ENCODE assay signal across 1 cellular context in genomic region chr9:5642170-5642569, GRCh38.
TF ChIP-seq lines count a peak whose summit lies in the region.

No MANE protein-coding gene starts in this region.

TF ChIP-seq in H1, 55 proteins besides CTCF, POLR2A, EP300 and RAD21 (continued from another document):
- TF ChIP-seq ATF3 (IDR thresholded peaks at IDR 0.05; ENCODE audit: insufficient read depth, low read depth, low read length) (no peak), SP1 (IDR thresholded peaks at IDR 0.05; ENCODE audit: low read depth, low read length) (no peak)
TF ChIP-seq in H1: peak in this region for 0.
